In genomic region chr1:182588460-182589396, GRCh38 we compare ENCODE assay signal across 8 cellular contexts. TPM values are rescaled to one million over a fixed set of nuclear protein-coding genes. Genes with fewer than 3 reads are reported as not detected.
A peak's percentile ranks its signal among the peaks of the same experiment; 100 is the strongest.
DNase-seq lines count a peak whose midpoint lies in the region; ATAC-seq and TF ChIP-seq lines count a peak whose summit lies in the region.

Gene RNASEL (minus strand): TSS chr1:182589256. CDS start chr1:182586806, 2,450 bp downstream.

- peak; percentile 66 for TF ChIP-seq POLR2A in GM18505 (IDR thresholded peaks at IDR 0.05; ENCODE audit: borderline replicate concordance, extremely low read depth, insufficient read depth, insufficient read length)

- no peaks in the 10 kb centered on the region for H3K9me3 ChIP-seq in A673 (ENCODE audit: low read depth, low read length, poor library complexity, severe bottlenecking)

- POLR2A ChIA-PET in A673 (lab: Charles Lee; ENCODE audit: low non-redundant PET) = interaction anchor here (0.7 kb wide), 1 partner anchor 141 kb away, joined by 3 read pairs; no protein-coding TSS in a partner anchor

- intact Hi-C loops in A673 (cut with micrococcal nuclease; ENCODE audit: unreplicated experiment) = no loop called here

- CTCF ChIA-PET in A673 (lab: Charles Lee) = interaction anchor here (1.2 to 1.7 kb wide), 2 partner anchors 194 to 198 kb away, joined by 3 to 5 read pairs; no protein-coding TSS in a partner anchor

- no peaks in the 10 kb centered on the region for H3K4me1 ChIP-seq in A673 (ENCODE audit: insufficient read depth, low read length, poor library complexity, severe bottlenecking)

- H3K4me3 ChIP-seq in A673 (ENCODE audit: low read depth, low read length, poor library complexity, severe bottlenecking) (peak within 1 kb of the TSS; percentile 55), epithelial cell of esophagus (ENCODE audit: low read length) (peak within 1 kb of the TSS; percentile 79)

- no peaks in the 10 kb centered on the region for H3K27me3 ChIP-seq in A673 (replicated peaks; ENCODE audit: insufficient read depth, low read depth, low read length, poor library complexity)

- peak; percentile 77 for DNase-seq in A673 (ENCODE audit: low spot score)
- peak; percentile 36 for DNase-seq in NCI-H774 (lab: John Stamatoyannopoulos, UW)
- peak; percentile 57 for DNase-seq in activated CD8-positive, alpha-beta memory T cell treated with anti-CD3 and anti-CD28 coated beads, Interleukin-2, amount 50 U/mL, for 4 hours
- DNase-seq in epithelial cell of esophagus (ENCODE audit: low read depth) = peak; percentile 79
- DNase-seq in middle frontal gyrus (ENCODE audit: extremely low spot score, low spot score) = peak; percentile 62
- peak; percentile 30 to 78 (median 52) for DNase-seq in stimulated activated naive CD4-positive, alpha-beta T cell (lab: John Stamatoyannopoulos, UW)

- H3K27ac ChIP-seq in A673 (ENCODE audit: low read depth, low read length, poor library complexity, severe bottlenecking) = peak within 1 kb of the TSS; percentile 70

- ATAC-seq in GM18505 (IDR thresholded peaks at IDR 0.05; ENCODE audit: unreplicated experiment) = peak; percentile 70
- ATAC-seq in HG02870 (IDR thresholded peaks at IDR 0.05; ENCODE audit: unreplicated experiment) = peak; percentile 82

- BruUV-seq in A673 (replicated peaks; lab: Mats Ljungman, UMichigan) = TSS peak; percentile 54

- TF ChIP-seq CTCF in A673 (conservative IDR thresholded peaks at IDR 0.05; ENCODE audit: low read depth, low read length) (no peak), epithelial cell of esophagus (IDR thresholded peaks at IDR 0.05; ENCODE audit: insufficient read depth, low read depth, low read length, missing control alignments) (no peak)

- H3K36me3 ChIP-seq in A673 (ENCODE audit: insufficient read depth, low read length, poor library complexity, severe bottlenecking) = no peaks in the 10 kb centered on the region

RNA-seq across cellular contexts. Expression of gene RNASEL, which starts in this region (rescaled TPM):
- 3.2 and 3.3 TPM in 2 replicates for total RNA-seq in A673 (2021)

Comparison
In these comparisons a context has a peak if more than half of its experiments do, and no peak if none do; other contexts are left out.
1. Peak in every context shown above with its lines: DNase-seq, ATAC-seq, H3K4me3 ChIP-seq and H3K27ac ChIP-seq.